In genomic region chr16:24580665-24581064, GRCh38 we compare ENCODE assay signal across 12 cellular contexts. TPM values are rescaled to one million over a fixed set of nuclear protein-coding genes. Genes with fewer than 3 reads are reported as not detected.
DNase-seq lines count a peak whose midpoint lies in the region; FAIRE-seq and TF ChIP-seq lines count a peak whose summit lies in the region.
"Had no signal": no experiment of that assay in that cellular context is flagged by ENCODE, and none has a peak within 500 bp of the region (broad histone marks: within the 10 kb centered on the region; RNA-seq: fewer than 3 reads in every experiment).

No MANE protein-coding gene starts in this region.

- no peak for DNase-seq in D721Med (ENCODE audit: insufficient read length, low spot score)
- peak; percentile 37 for DNase-seq in M059J (ENCODE audit: low read depth)
- peak; percentile 49 for DNase-seq in cerebellum (ENCODE audit: low spot score)
- no peak for DNase-seq in neural progenitor cell (ENCODE audit: low spot score)
- DNase-seq in mesendoderm, result no peak
- DNase-seq in activated CD4-positive, alpha-beta T cell treated with anti-CD3 and anti-CD28 coated beads, Interleukin-2, amount 10 ng/mL, durations not matched to agents 24 days and 14 days, result no peak
- no peak for DNase-seq in NCI-H2171 treated with DMSO at 0.1 percent for 48 hours (lab: John Stamatoyannopoulos, UW)
- DNase-seq in NCI-H2081 (lab: John Stamatoyannopoulos, UW), result no peak
- DNase-seq: caudate nucleus, MV-4-11, T-helper 9 cell had no signal

- no peaks in the 10 kb centered on the region for H3K79me2 ChIP-seq in neural progenitor cell (ENCODE audit: low read depth)
- no peaks in the 10 kb centered on the region for H3K79me2 ChIP-seq in mesendoderm (ENCODE audit: control insufficient read depth, insufficient read depth, low read length)

- no peak overlapping the region for H3K4me2 ChIP-seq in neural progenitor cell
- H3K4me2 ChIP-seq in mesendoderm (ENCODE audit: low read length), result no peak overlapping the region

- H3K9me3 Mint-ChIP-seq in neural progenitor cell, result no peaks in the 10 kb centered on the region
- no peaks in the 10 kb centered on the region for H3K9me3 Mint-ChIP-seq in activated CD4-positive, alpha-beta T cell treated with anti-CD3 and anti-CD28 coated beads, Interleukin-2, amount 10 ng/mL, durations not matched to agents 24 days and 14 days

- no peak overlapping the region for H2BK15ac ChIP-seq in mesendoderm (replicated peaks; ENCODE audit: low read depth)

- H3K27me3 Mint-ChIP-seq in neural progenitor cell (ENCODE audit: insufficient read depth, low read depth), result peaks cover 6% of the 10 kb centered on the region
- H3K27me3 Mint-ChIP-seq in activated CD4-positive, alpha-beta T cell treated with anti-CD3 and anti-CD28 coated beads, Interleukin-2, amount 10 ng/mL, durations not matched to agents 24 days and 14 days, result peaks cover 8% of the 10 kb centered on the region

- no peak overlapping the region for H4K5ac ChIP-seq in mesendoderm (ENCODE audit: low read length)

- no peaks in the 10 kb centered on the region for H3K27me3 ChIP-seq in neural progenitor cell
- no peaks in the 10 kb centered on the region for H3K27me3 ChIP-seq in mesendoderm (ENCODE audit: insufficient read depth, low read length, poor library complexity)

- H2BK5ac ChIP-seq in mesendoderm (ENCODE audit: low read length), result no peak overlapping the region

- intact Hi-C loops in activated CD4-positive, alpha-beta T cell treated with anti-CD3 and anti-CD28 coated beads, Interleukin-2, amount 10 ng/mL, durations not matched to agents 24 days and 14 days (cut with micrococcal nuclease), result no loop called here

- H3K4me3 ChIP-seq in neural progenitor cell (no peak overlapping the region), mesendoderm (ENCODE audit: low read length) (no peak overlapping the region)

- no peak overlapping the region for H2AK5ac ChIP-seq in mesendoderm (ENCODE audit: low read length)

- no peak overlapping the region for H3K4ac ChIP-seq in mesendoderm (ENCODE audit: low read depth, low read length)

- no peak overlapping the region for H3K18ac ChIP-seq in mesendoderm (ENCODE audit: low read length)

- no peaks in the 10 kb centered on the region for H4K20me1 ChIP-seq in neural progenitor cell (ENCODE audit: low read depth)

- no peaks in the 10 kb centered on the region for H3K4me1 Mint-ChIP-seq in neural progenitor cell
- peaks cover 3% of the 10 kb centered on the region for H3K4me1 Mint-ChIP-seq in activated CD4-positive, alpha-beta T cell treated with anti-CD3 and anti-CD28 coated beads, Interleukin-2, amount 10 ng/mL, durations not matched to agents 24 days and 14 days
- H3K4me1 Mint-ChIP-seq: mesothelial cell of epicardium had no signal

- H3K23ac ChIP-seq in mesendoderm (ENCODE audit: low read length), result no peak overlapping the region

- H2BK120ac ChIP-seq in mesendoderm (ENCODE audit: low read depth, low read length), result no peak overlapping the region

- no peaks in the 10 kb centered on the region for H3K79me1 ChIP-seq in mesendoderm (ENCODE audit: low read length)

- H3K9ac ChIP-seq in neural progenitor cell, result no peak overlapping the region
- no peak overlapping the region for H3K9ac ChIP-seq in mesendoderm (ENCODE audit: low read length)

- TF ChIP-seq CTCF in D721Med (IDR thresholded peaks at IDR 0.05; ENCODE audit: insufficient read depth, missing control alignments), result peak; percentile 29
- TF ChIP-seq CTCF in neural progenitor cell (IDR thresholded peaks at IDR 0.05), result peak; percentile 16

- no peak overlapping the region for H3K4me3 Mint-ChIP-seq in neural progenitor cell
- H3K4me3 Mint-ChIP-seq in activated CD4-positive, alpha-beta T cell treated with anti-CD3 and anti-CD28 coated beads, Interleukin-2, amount 10 ng/mL, durations not matched to agents 24 days and 14 days, result no peak overlapping the region
- H3K4me3 Mint-ChIP-seq: mesothelial cell of epicardium had no signal

- no peaks in the 10 kb centered on the region for H3F3A ChIP-seq in neural progenitor cell (ENCODE audit: low read depth)

- H3K27ac Mint-ChIP-seq in neural progenitor cell, result no peak overlapping the region
- H3K27ac Mint-ChIP-seq in activated CD4-positive, alpha-beta T cell treated with anti-CD3 and anti-CD28 coated beads, Interleukin-2, amount 10 ng/mL, durations not matched to agents 24 days and 14 days, result no peak overlapping the region
- H3K27ac Mint-ChIP-seq: mesothelial cell of epicardium had no signal

- no CpG with 5 or more reads among the region's 5 CpGs for WGBS in mesendoderm (ENCODE audit: extremely low coverage, insufficient coverage, low lambda C conversion rate)

- no peak overlapping the region for H3K27ac ChIP-seq in neural progenitor cell
- no peak overlapping the region for H3K27ac ChIP-seq in mesendoderm (ENCODE audit: low read depth, low read length)

- no peak overlapping the region for H4K8ac ChIP-seq in mesendoderm (ENCODE audit: low read depth, low read length)

- H3K36me3 ChIP-seq in neural progenitor cell, result no peaks in the 10 kb centered on the region
- H3K36me3 ChIP-seq in mesendoderm (ENCODE audit: control insufficient read depth, insufficient read depth, low read length), result no peaks in the 10 kb centered on the region

- no peak overlapping the region for H3K56ac ChIP-seq in mesendoderm (ENCODE audit: low read length)

- no peaks in the 10 kb centered on the region for H3K9me3 ChIP-seq in neural progenitor cell (ENCODE audit: low read depth)

- H3K36me3 Mint-ChIP-seq in neural progenitor cell, result peaks cover 5% of the 10 kb centered on the region
- H3K36me3 Mint-ChIP-seq in activated CD4-positive, alpha-beta T cell treated with anti-CD3 and anti-CD28 coated beads, Interleukin-2, amount 10 ng/mL, durations not matched to agents 24 days and 14 days (ENCODE audit: low read depth), result peaks cover 1% of the 10 kb centered on the region
- H3K36me3 Mint-ChIP-seq: mesothelial cell of epicardium had no signal

- no peaks in the 10 kb centered on the region for H3K4me1 ChIP-seq in neural progenitor cell
- H3K4me1 ChIP-seq in mesendoderm (ENCODE audit: control insufficient read depth, low read depth, low read length), result no peaks in the 10 kb centered on the region

- no peak overlapping the region for H2AFZ ChIP-seq in neural progenitor cell (replicated peaks)

- FAIRE-seq in D721Med (lab: Jason Lieb, UNC), result no peak

RNA-seq across cellular contexts. Expression of gene RBBP6, which starts 41.3 kb away (rescaled TPM):
- 19.2 and 31.6 TPM in 2 replicates for total RNA-seq in M059J (2014; rRNA removed; shearing (Covaris generic))
- 90.0 TPM for total RNA-seq in cerebellum
- total RNA-seq in neural progenitor cell (ENCODE audit: low replicate concordance), result 73.3 and 81.0 TPM in 2 replicates
- polyA plus RNA-seq in mesendoderm (2013, experiment 1 of 2), result 56.7 TPM
- polyA plus RNA-seq in mesendoderm (2013, experiment 2 of 2), result 54.7 TPM
- total RNA-seq in activated CD4-positive, alpha-beta T cell treated with anti-CD3 and anti-CD28 coated beads, Interleukin-2, amount 10 ng/mL, durations not matched to agents 24 days and 14 days, result 65.7 and 73.8 TPM in 2 replicates

Comparison
In these comparisons a context has a peak if more than half of its experiments do, and no peak if none do; other contexts are left out.
1. DNase-seq: peak in M059J (single experiment) and cerebellum (single experiment); none in D721Med (single experiment), neural progenitor cell (single experiment), mesendoderm (single experiment), activated CD4-positive, alpha-beta T cell treated with anti-CD3 and anti-CD28 coated beads, Interleukin-2, amount 10 ng/mL, durations not matched to agents 24 days and 14 days (single experiment), NCI-H2171 treated with DMSO at 0.1 percent for 48 hours (single experiment) and NCI-H2081 (0 of 2).